2 cellular contexts compared by ENCODE assay signal in genomic region chr22:18522762-18523161, GRCh38. TPM values are rescaled to one million over a fixed set of nuclear protein-coding genes. Genes with fewer than 3 reads are reported as not detected.
"Had no signal": no experiment of that assay in that cellular context is flagged by ENCODE, and none has a peak within 500 bp of the region (broad histone marks: within the 10 kb centered on the region; RNA-seq: fewer than 3 reads in every experiment).

No MANE protein-coding gene starts in this region.

RNA-seq across cellular contexts. Expression of gene GGTLC3, which starts 4.8 kb away (rescaled TPM):
- total RNA-seq: G401, GM12878 had no signal
- polyA plus RNA-seq: GM12878 had no signal
